17 cellular contexts compared by ENCODE assay signal in the genomic region with DNA sequence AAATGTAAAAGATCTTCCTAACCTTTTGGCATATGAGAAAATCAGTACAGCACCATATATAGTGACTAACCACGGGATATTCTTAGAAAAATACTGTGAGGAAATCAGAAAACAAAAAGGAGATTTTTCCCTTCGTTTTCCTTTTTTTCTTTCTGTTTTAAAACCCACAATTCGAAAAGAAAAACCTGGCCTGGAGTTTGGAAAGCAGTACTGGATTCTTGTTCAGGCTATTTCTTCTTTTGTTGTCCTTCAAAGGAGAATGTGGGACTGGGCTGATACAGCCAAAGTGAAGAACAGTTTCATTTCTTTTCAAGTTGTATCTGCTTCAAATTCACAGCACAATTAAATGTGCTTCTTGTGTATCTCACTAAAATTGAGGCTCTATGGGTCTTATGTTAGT.
A peak's percentile ranks its signal among the peaks of the same experiment; 100 is the strongest.
DNase-seq lines count a peak whose midpoint lies in the region; ATAC-seq, FAIRE-seq and TF ChIP-seq lines count a peak whose summit lies in the region.
"Had no signal": no experiment of that assay in that cellular context is flagged by ENCODE, and none has a peak within 500 bp of the region (broad histone marks: within the 10 kb centered on the region; RNA-seq: fewer than 3 reads in every experiment).

No MANE protein-coding gene starts in this region.

- CTCF ChIA-PET in activated naive CD4-positive, alpha-beta T cell treated with anti-CD3 and anti-CD28 coated beads, Interleukin-2, amount 10 ng/mL, durations not matched to agents 7 days and 5 days (lab: Charles Lee) = no interaction called here

- peaks cover 0 to 7% (median 2%) of the 10 kb centered on the region in 5 donors for H3K27me3 Mint-ChIP-seq in naive thymus-derived CD8-positive, alpha-beta T cell
- no peaks in the 10 kb centered on the region for H3K27me3 Mint-ChIP-seq in activated naive CD4-positive, alpha-beta T cell treated with anti-CD3 and anti-CD28 coated beads, Interleukin-2, amount 10 ng/mL, durations not matched to agents 7 days and 5 days

- no peak overlapping the region for H3K4me3 Mint-ChIP-seq in naive thymus-derived CD8-positive, alpha-beta T cell
- H3K4me3 Mint-ChIP-seq in activated naive CD4-positive, alpha-beta T cell treated with anti-CD3 and anti-CD28 coated beads, Interleukin-2, amount 10 ng/mL, durations not matched to agents 7 days and 5 days = no peak overlapping the region

- DNase-seq in AG10803 (ENCODE audit: low read depth) (peak; percentile 26), ascending aorta (ENCODE audit: low spot score in 2 of 2) (no peak), fibroblast of pulmonary artery (ENCODE audit: low read depth) (peak; percentile 16), pancreas (no peak), kidney glomerular epithelial cell (lab: John Stamatoyannopoulos, UW) (no peak)
- no peak for DNase-seq in naive thymus-derived CD8-positive, alpha-beta T cell
- DNase-seq in activated naive CD4-positive, alpha-beta T cell treated with anti-CD3 and anti-CD28 coated beads, Interleukin-2, amount 10 ng/mL, durations not matched to agents 7 days and 5 days = no peak
- DNase-seq: activated CD4-positive, alpha-beta T cell treated with anti-CD3 and anti-CD28 coated beads, Interleukin-2, amount 50 U/mL, for 1 hour; cortex of kidney; DMS153; islet precursor cell; NCI-H1436; NCI-H524 treated with DMSO at 0.1 percent for 48 hours; Peyer's patch; T-helper 2 cell; upper lobe of left lung had no signal

- H3K27me3 ChIP-seq in ascending aorta = no peaks in the 10 kb centered on the region
- H3K27me3 ChIP-seq in pancreas = no peaks in the 10 kb centered on the region
- H3K27me3 ChIP-seq: Peyer's patch, upper lobe of left lung had no signal

- no peak for FAIRE-seq in pancreas (lab: Jason Lieb, UNC)

- no peak overlapping the region for H3K27ac Mint-ChIP-seq in naive thymus-derived CD8-positive, alpha-beta T cell
- H3K27ac Mint-ChIP-seq in activated naive CD4-positive, alpha-beta T cell treated with anti-CD3 and anti-CD28 coated beads, Interleukin-2, amount 10 ng/mL, durations not matched to agents 7 days and 5 days = no peak overlapping the region

- H3K27ac ChIP-seq in ascending aorta (peak overlapping the region; percentile 69 to 78), pancreas (no peak overlapping the region)
- H3K27ac ChIP-seq: Peyer's patch, upper lobe of left lung had no signal

- H3K4me3 ChIP-seq in AG10803 (ENCODE audit: low read length) = 0 out of 2 replicates have a peak overlapping the region, but pooled peaks have one; percentile 1
- peak overlapping the region; percentile 2 to 50 for H3K4me3 ChIP-seq in ascending aorta
- peak overlapping the region; percentile 12 for H3K4me3 ChIP-seq in fibroblast of pulmonary artery (replicated peaks; ENCODE audit: low read depth, low read length)
- H3K4me3 ChIP-seq in pancreas = no peak overlapping the region
- H3K4me3 ChIP-seq: Peyer's patch had no signal

- POLR2A ChIA-PET in naive thymus-derived CD8-positive, alpha-beta T cell (lab: Charles Lee) = no interaction called here

- no peak for TF ChIP-seq CTCF in AG10803 (conservative IDR thresholded peaks at IDR 0.05; ENCODE audit: low read length)
- TF ChIP-seq CTCF in ascending aorta (IDR thresholded peaks at IDR 0.05) = no peak
- TF ChIP-seq CTCF in fibroblast of pulmonary artery (IDR thresholded peaks at IDR 0.05; ENCODE audit: low read length, missing control alignments) = no peak
- no peak for TF ChIP-seq CTCF in pancreas (IDR thresholded peaks at IDR 0.05)

- H3K9me3 Mint-ChIP-seq in naive thymus-derived CD8-positive, alpha-beta T cell = peaks cover 0 to 3% (median 0%) of the 10 kb centered on the region in 9 donors
- H3K9me3 Mint-ChIP-seq in activated naive CD4-positive, alpha-beta T cell treated with anti-CD3 and anti-CD28 coated beads, Interleukin-2, amount 10 ng/mL, durations not matched to agents 7 days and 5 days = no peaks in the 10 kb centered on the region

- H3K4me1 ChIP-seq in ascending aorta (peaks cover 0 to 14% of the 10 kb centered on the region in 2 donors), pancreas (peaks cover 0 to 8% (median 7%) of the 10 kb centered on the region in 3 donors)
- H3K4me1 ChIP-seq: Peyer's patch, upper lobe of left lung had no signal

- WGBS in pancreas, 2 donors = 21 to 27% methylated on average over 3 of the region's 3 CpGs

- intact Hi-C loops in ascending aorta (cut with DNase I) = no loop called here
- intact Hi-C loops in pancreas (cut with DNase I) = loop anchor here in 1 of 3 donors (10.0 kb wide), 1 partner anchor 45 kb away; no protein-coding TSS in a partner anchor

- H3K4me1 Mint-ChIP-seq in naive thymus-derived CD8-positive, alpha-beta T cell = no peaks in the 10 kb centered on the region
- no peaks in the 10 kb centered on the region for H3K4me1 Mint-ChIP-seq in activated naive CD4-positive, alpha-beta T cell treated with anti-CD3 and anti-CD28 coated beads, Interleukin-2, amount 10 ng/mL, durations not matched to agents 7 days and 5 days

- ATAC-seq in pancreas (peak in 3 of 4 donors; percentile 53 to 65 (median 56)), HG02678 (IDR thresholded peaks at IDR 0.05; ENCODE audit: unreplicated experiment) (no peak)
- ATAC-seq in naive thymus-derived CD8-positive, alpha-beta T cell = no peak

- no peaks in the 10 kb centered on the region for H3K36me3 ChIP-seq in ascending aorta
- H3K36me3 ChIP-seq in pancreas = no peaks in the 10 kb centered on the region
- H3K36me3 ChIP-seq: Peyer's patch, upper lobe of left lung had no signal

- H3K9me3 ChIP-seq in ascending aorta (no peaks in the 10 kb centered on the region), pancreas (no peaks in the 10 kb centered on the region)
- H3K9me3 ChIP-seq: Peyer's patch, upper lobe of left lung had no signal

- H3K36me3 Mint-ChIP-seq in naive thymus-derived CD8-positive, alpha-beta T cell = no peaks in the 10 kb centered on the region
- no peaks in the 10 kb centered on the region for H3K36me3 Mint-ChIP-seq in activated naive CD4-positive, alpha-beta T cell treated with anti-CD3 and anti-CD28 coated beads, Interleukin-2, amount 10 ng/mL, durations not matched to agents 7 days and 5 days

Comparison
In these comparisons a context has a peak if more than half of its experiments do, and no peak if none do; other contexts are left out.
1. DNase-seq: peak in AG10803 (single experiment) and fibroblast of pulmonary artery (single experiment); none in ascending aorta (0 of 2), pancreas (0 of 6), kidney glomerular epithelial cell (single experiment), naive thymus-derived CD8-positive, alpha-beta T cell (0 of 10) and activated naive CD4-positive, alpha-beta T cell treated with anti-CD3 and anti-CD28 coated beads, Interleukin-2, amount 10 ng/mL, durations not matched to agents 7 days and 5 days (single experiment).
2. H3K4me3 ChIP-seq: peak in AG10803 (single experiment), ascending aorta (2 of 2) and fibroblast of pulmonary artery (single experiment); none in pancreas (0 of 4).
3. H3K27ac ChIP-seq: peak in ascending aorta (2 of 2); none in pancreas (0 of 4).
4. ATAC-seq: peak in pancreas (3 of 4); none in naive thymus-derived CD8-positive, alpha-beta T cell (0 of 2) and HG02678 (single experiment).